In the genomic region with DNA sequence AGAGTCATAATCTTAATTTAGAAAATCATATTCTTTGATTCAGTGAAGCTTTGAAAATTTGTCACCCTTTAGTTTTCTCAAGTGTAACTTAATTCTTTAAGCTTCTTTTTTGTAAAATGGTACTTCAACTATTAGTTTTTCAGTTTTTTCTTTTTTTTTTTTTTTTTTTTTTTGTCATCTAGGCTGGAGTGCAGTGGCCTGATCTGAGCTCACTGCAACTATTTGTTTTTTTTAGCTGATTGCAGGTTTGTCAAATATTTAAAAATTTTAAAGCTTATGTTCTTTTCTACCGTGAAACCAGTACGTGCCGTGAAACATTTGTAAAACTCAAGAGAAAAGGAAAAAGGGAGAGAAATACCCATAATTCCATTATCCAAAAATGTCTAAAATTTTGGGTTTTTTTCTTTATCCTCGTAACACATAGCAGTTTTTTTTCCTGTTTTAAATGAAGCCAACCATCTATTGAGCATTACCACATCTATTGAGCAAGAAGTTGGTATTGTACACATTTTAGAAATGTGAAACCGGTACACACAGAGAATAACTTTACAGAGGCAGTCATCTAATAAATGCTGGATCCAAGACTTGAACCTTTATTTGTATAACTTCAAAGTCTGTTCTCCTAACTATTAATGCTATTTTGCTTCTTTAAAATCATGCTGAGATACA, we compare ENCODE assay signal across 25 cellular contexts.
"Had no signal": no experiment of that assay in that cellular context is flagged by ENCODE, and none has a peak within 500 bp of the region (broad histone marks: within the 10 kb centered on the region; RNA-seq: fewer than 3 reads in every experiment).

No MANE protein-coding gene starts in this region.

- H3K4me2 ChIP-seq: neural progenitor cell had no signal

- H3K4me1 ChIP-seq: neural progenitor cell, prostate gland, vagina had no signal

- H3K27me3 ChIP-seq: brain microvascular endothelial cell, neural progenitor cell, vagina had no signal

- H3K9ac ChIP-seq: neural progenitor cell had no signal

- H3K36me3 ChIP-seq: prostate gland, vagina had no signal

- H2AFZ ChIP-seq: neural progenitor cell had no signal

- ATAC-seq: activated CD4-positive, CD25-positive, alpha-beta regulatory T cell treated with anti-CD3 and anti-CD28 coated beads, Interleukin-2, amount 50 U/mL, for 24 hours; activated T-cell treated with anti-CD3 and anti-CD28 coated beads, Interleukin-2, amount 50 U/mL, for 4 hours; esophagus mucosa; left ventricle myocardium superior; mucosa of descending colon; right cardiac atrium had no signal

- H3K4me3 ChIP-seq: mucosa of descending colon, neural progenitor cell, prostate gland, vagina had no signal

- H3K27ac ChIP-seq: brain microvascular endothelial cell, neural progenitor cell, prostate gland, vagina had no signal

- H3K9me3 ChIP-seq: mucosa of descending colon, prostate gland, vagina had no signal

- DNase-seq: activated CD4-positive, alpha-beta T cell treated with anti-CD3 and anti-CD28 coated beads, Interleukin-2, amount 50 U/mL, for 1 hour; activated CD8-positive, alpha-beta memory T cell treated with anti-CD3 and anti-CD28 coated beads, Interleukin-2, amount 50 U/mL, for 4 hours; activated naive CD4-positive, alpha-beta T cell treated with anti-CD3 and anti-CD28 coated beads for 36 hours; activated T-cell treated with anti-CD3 and anti-CD28 coated beads, Interleukin-2, amount 50 U/mL, for 4 hours; aorta; brain microvascular endothelial cell; central memory CD4-positive, alpha-beta T cell; cortex of kidney; effector CD4-positive, alpha-beta T cell; foreskin melanocyte; glutamatergic neuron; kidney glomerular epithelial cell; left ventricle myocardium superior; mucosa of descending colon; naive B cell; right cardiac atrium; small intestine; stimulated activated CD4-positive, alpha-beta T cell treated with anti-CD3 and anti-CD28 coated beads, Interleukin-15, amount 100 ng/mL, for 24 hours; stimulated activated CD4-positive, alpha-beta T cell treated with anti-CD3 and anti-CD28 coated beads, Interleukin-2, amount 100 ng/mL, for 48 hours; T1000 had no signal
